11 cellular contexts compared by ENCODE assay signal in genomic region chr17:73643846-73644144, GRCh38. TPM values are rescaled to one million over a fixed set of nuclear protein-coding genes. Genes with fewer than 3 reads are reported as not detected.
DNase-seq lines count a peak whose midpoint lies in the region; ATAC-seq, FAIRE-seq and TF ChIP-seq lines count a peak whose summit lies in the region.
"Had no signal": no experiment of that assay in that cellular context is flagged by ENCODE, and none has a peak within 500 bp of the region (broad histone marks: within the 10 kb centered on the region; RNA-seq: fewer than 3 reads in every experiment).

No MANE protein-coding gene starts in this region.

- H3K4me3 ChIP-seq in right cardiac atrium (ENCODE audit: low read length) = peak overlapping the region; percentile 62
- H3K4me3 ChIP-seq in retinal pigment epithelial cell (ENCODE audit: low read length) = peak overlapping the region; percentile 29
- H3K4me3 ChIP-seq in PC-9 = no peak overlapping the region

- no peaks in the 10 kb centered on the region for H3K36me3 ChIP-seq in PC-9 (ENCODE audit: low read depth)

- DNase-seq in Calu3 (no peak), T-cell (no peak), right cardiac atrium (no peak), retinal pigment epithelial cell (ENCODE audit: low read depth) (no peak), RCC 7860 (ENCODE audit: low spot score) (no peak), PC-9 (no peak), mucosa of gallbladder (ENCODE audit: low spot score) (no peak), NAMALWA (ENCODE audit: low spot score) (no peak)
- DNase-seq: occipital lobe, T-helper 9 cell had no signal

- BruUV-seq in Calu3 (replicated peaks; lab: Mats Ljungman, UMichigan) (no TSS peak), PC-9 (replicated peaks; lab: Mats Ljungman, UMichigan) (no TSS peak)

- H3K36me3 Mint-ChIP-seq in Calu3 (ENCODE audit: insufficient read depth, unreplicated experiment) (no peaks in the 10 kb centered on the region), T-cell (no peaks in the 10 kb centered on the region)

- H3K9me3 ChIP-seq in right cardiac atrium (ENCODE audit: control insufficient read depth, low read length) = no peaks in the 10 kb centered on the region
- no peaks in the 10 kb centered on the region for H3K9me3 ChIP-seq in PC-9 (ENCODE audit: insufficient read depth, low read depth)

- H3K4me3 Mint-ChIP-seq in Calu3 (ENCODE audit: low read depth, unreplicated experiment) (peak overlapping the region; percentile 36), T-cell (peak overlapping the region; percentile 82 to 90 (median 83))

- intact Hi-C loops in Calu3 (cut with micrococcal nuclease; ENCODE audit: unreplicated experiment) (loop anchor here (5.0 kb wide), 1 partner anchor 354 kb away; no protein-coding TSS in a partner anchor), right cardiac atrium (cut with DNase I) (loop anchor here in 2 of 4 donors (10.0 kb wide), 2 partner anchors 209 to 531 kb away; no protein-coding TSS in a partner anchor), PC-9 (cut with micrococcal nuclease; ENCODE audit: unreplicated experiment) (no loop called here)

- POLR2A ChIA-PET in T-cell (lab: Charles Lee) = no interaction called here
- POLR2A ChIA-PET in PC-9 (lab: Charles Lee; ENCODE audit: unreplicated experiment) = no interaction called here

- TF ChIP-seq CTCF in Calu3 (IDR thresholded peaks at IDR 0.05; ENCODE audit: unreplicated experiment) (no peak), retinal pigment epithelial cell (conservative IDR thresholded peaks at IDR 0.05; ENCODE audit: low read depth, low read length) (no peak), PC-9 (conservative IDR thresholded peaks at IDR 0.05) (no peak)

- no peak overlapping the region for H3K27ac Mint-ChIP-seq in Calu3 (ENCODE audit: unreplicated experiment)
- no peak overlapping the region for H3K27ac Mint-ChIP-seq in T-cell

- WGBS in right cardiac atrium = under 1% methylated on average over 13 of the region's 13 CpGs

- H3K27me3 ChIP-seq in right cardiac atrium (ENCODE audit: control insufficient read depth, insufficient read depth) (no peaks in the 10 kb centered on the region), PC-9 (ENCODE audit: insufficient read depth, low read depth) (peaks cover 61% of the 10 kb centered on the region)

- no peaks in the 10 kb centered on the region for H4K20me1 ChIP-seq in PC-9 (ENCODE audit: insufficient read depth)

- H3K9me3 Mint-ChIP-seq in Calu3 (ENCODE audit: low read depth, unreplicated experiment) (no peaks in the 10 kb centered on the region), T-cell (no peaks in the 10 kb centered on the region)

- H3K9me2 ChIP-seq in PC-9 (ENCODE audit: insufficient read depth) = no peaks in the 10 kb centered on the region

- H2AFZ ChIP-seq in PC-9 = no peak overlapping the region

- FAIRE-seq in RCC 7860 (lab: Jason Lieb, UNC) = no peak

- H3K27ac ChIP-seq in right cardiac atrium (ENCODE audit: low read length) (no peak overlapping the region), PC-9 (no peak overlapping the region)

- no peak overlapping the region for H3K4me2 ChIP-seq in PC-9

- H3K4me1 ChIP-seq in right cardiac atrium (ENCODE audit: control insufficient read depth, insufficient read depth, low read length) = no peaks in the 10 kb centered on the region
- no peaks in the 10 kb centered on the region for H3K4me1 ChIP-seq in PC-9 (replicated peaks; ENCODE audit: insufficient read depth)

- CTCF ChIA-PET in Calu3 (lab: Charles Lee) = no interaction called here
- CTCF ChIA-PET in T-cell (lab: Charles Lee) = no interaction called here
- CTCF ChIA-PET in PC-9 (lab: Charles Lee) = interaction anchor here (0.6 kb wide), 1 partner anchor 340 kb away, joined by 9 read pairs; no protein-coding TSS in a partner anchor

- H3K79me2 ChIP-seq in PC-9 (ENCODE audit: low read depth) = no peaks in the 10 kb centered on the region

- H3K4me1 Mint-ChIP-seq in Calu3 (ENCODE audit: low read depth, unreplicated experiment) = no peaks in the 10 kb centered on the region
- H3K4me1 Mint-ChIP-seq in T-cell = peaks cover 20 to 27% (median 25%) of the 10 kb centered on the region in 3 donors

- H3K27me3 Mint-ChIP-seq in Calu3 (ENCODE audit: unreplicated experiment) = peaks cover 100% of the 10 kb centered on the region
- peaks cover 0 to 49% of the 10 kb centered on the region in 2 donors for H3K27me3 Mint-ChIP-seq in T-cell

- H3F3A ChIP-seq in PC-9 (ENCODE audit: insufficient read depth, low read depth) = no peaks in the 10 kb centered on the region

- ATAC-seq in T-cell (replicated peaks in 1 of 4) = no peak
- ATAC-seq in right cardiac atrium = no peak

RNA-seq across cellular contexts. Expression of gene SDK2, which starts 0.5 kb away (rescaled TPM):
- total RNA-seq in Calu3 (2022) (0.07 TPM in 1 of 2 replicates, not detected in the other), T-cell (1 to 10 TPM; 2.9 to 8.3 (median 4.8) TPM), right cardiac atrium (1 to 10 TPM; 1.2 to 4.4 (median 2.1) TPM), PC-9 (2021) (0.04 TPM in 1 of 2 replicates, not detected in the other), mucosa of gallbladder (12.9 TPM)
- 0.77 TPM for polyA plus RNA-seq in right cardiac atrium
- total RNA-seq: LHCN-M2 had no signal
